In the genomic region with DNA sequence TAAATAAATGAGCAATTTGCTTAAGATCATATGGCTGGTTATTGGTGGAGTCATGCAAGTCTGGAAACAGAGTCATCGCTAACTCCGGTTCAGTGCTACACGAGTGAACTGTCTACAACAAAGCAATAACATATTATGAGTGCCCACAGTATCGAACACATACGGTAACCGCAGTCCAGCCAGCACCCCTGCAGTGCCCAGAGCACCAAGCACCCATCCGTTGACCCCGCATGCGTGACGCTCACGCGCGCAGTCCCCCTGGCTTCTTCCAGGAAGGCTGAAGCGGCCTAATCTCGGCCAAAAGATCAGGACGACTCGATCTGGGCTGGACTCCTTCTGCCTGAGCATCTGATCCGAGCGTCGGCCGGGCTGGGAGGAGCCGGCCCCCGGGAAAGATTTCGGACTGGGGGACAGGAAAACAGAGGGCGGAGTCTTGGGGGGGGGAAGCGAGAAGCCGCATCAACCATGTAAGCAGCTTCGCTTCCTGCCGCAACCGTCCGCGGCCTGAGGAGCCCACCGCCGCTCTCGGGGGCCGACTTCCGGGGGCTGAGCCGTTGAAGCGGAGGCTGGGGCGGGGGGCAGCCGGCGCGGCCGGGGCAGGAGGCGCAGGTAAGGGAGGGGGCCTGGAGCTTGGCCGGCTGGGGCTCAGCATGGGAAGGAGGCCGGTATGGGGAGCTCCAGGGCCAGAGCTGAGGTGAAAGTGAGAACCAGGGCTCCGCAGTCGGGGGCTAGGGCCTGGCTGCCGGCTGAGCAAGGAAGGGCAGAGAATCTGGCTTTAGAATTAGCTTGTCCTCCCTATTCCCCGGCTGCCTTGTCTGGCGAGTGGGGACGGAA, we compare ENCODE assay signal across 8 cellular contexts. TPM values are rescaled to one million over a fixed set of nuclear protein-coding genes. Genes with fewer than 3 reads are reported as not detected.
DNase-seq lines count a peak whose midpoint lies in the region; ATAC-seq, FAIRE-seq and TF ChIP-seq lines count a peak whose summit lies in the region.

PIKFYVE (plus strand) TSS at position 449 of the 834 bp plus-strand sequence. CDS start 5,265 bp downstream, outside the sequence.

- H3K36me3 Mint-ChIP-seq in T-cell, result peaks cover 4% of the 10 kb centered on the region

- no peaks in the 10 kb centered on the region for H3K27me3 Mint-ChIP-seq in T-cell

- H3K36me3 ChIP-seq in cardiac muscle cell (no peaks in the 10 kb centered on the region), parathyroid adenoma (ENCODE audit: control insufficient read depth, insufficient read depth, low read length) (no peaks in the 10 kb centered on the region), tibial nerve (no peaks in the 10 kb centered on the region)

- H3K9ac ChIP-seq in parathyroid adenoma, result peak within 1 kb of the TSS; percentile 90

- TF ChIP-seq POLR2A in GM12891 (IDR thresholded peaks at IDR 0.05; ENCODE audit: low read depth, low read length), result peak; percentile 72
- TF ChIP-seq POLR2A in tibial nerve (IDR thresholded peaks at IDR 0.05), result peak; percentile 81 to 83

- H3K27ac Mint-ChIP-seq in T-cell, result peak within 1 kb of the TSS; percentile 93 to 97

- H3K27me3 ChIP-seq in cardiac muscle cell (no peaks in the 10 kb centered on the region), parathyroid adenoma (ENCODE audit: control insufficient read depth, insufficient read depth, low read length) (no peaks in the 10 kb centered on the region), tibial nerve (no peaks in the 10 kb centered on the region)

- peaks cover 27% of the 10 kb centered on the region for H3K79me2 ChIP-seq in parathyroid adenoma

- peak within 1 kb of the TSS; percentile 82 for H3K4me2 ChIP-seq in parathyroid adenoma (ENCODE audit: low read length)

- DNase-seq in GM12891 (ENCODE audit: insufficient read length, low spot score), result peak; percentile 82
- DNase-seq in NCI-H1436 treated with DMSO at 0.1 percent for 48 hours (lab: John Stamatoyannopoulos, UW), result peak; percentile 81
- peak; percentile 71 to 88 (median 82) for DNase-seq in T-cell
- peak; percentile 99 for DNase-seq in cardiac muscle cell (ENCODE audit: low read depth in 1 of 2, low spot score in 1 of 2)
- peak; percentile 89 to 94 for DNase-seq in tibial nerve (ENCODE audit: low spot score in 2 of 2)

- no peak for TF ChIP-seq CTCF in cardiac muscle cell (IDR thresholded peaks at IDR 0.05; ENCODE audit: low read depth, low read length)
- TF ChIP-seq CTCF in parathyroid adenoma (IDR thresholded peaks at IDR 0.05), result peak; percentile 4
- peak in 2 of 5 experiments; percentile 21 to 65 for TF ChIP-seq CTCF in tibial nerve (IDR thresholded peaks at IDR 0.05)

- peak; percentile 98 for FAIRE-seq in GM12891 (lab: Jason Lieb, UNC)

- H3K4me3 ChIP-seq in cardiac muscle cell (peak within 1 kb of the TSS; percentile 71), parathyroid adenoma (ENCODE audit: low read depth, low read length) (peak within 1 kb of the TSS; percentile 80), tibial nerve (peak within 1 kb of the TSS; percentile 64 to 96 (median 86))

- H3K4me3 Mint-ChIP-seq in T-cell, result peak within 1 kb of the TSS; percentile 92 to 95 (median 94)

- WGBS in adipose tissue, 3 donors, result 0 to 1% (median 1%) methylated on average over 52 to 53 of the region's 53 CpGs
- WGBS in tibial nerve, 2 donors, result 1% methylated on average over 44 to 46 of the region's 53 CpGs

- H3K27ac ChIP-seq in adipose tissue (ENCODE audit: low read depth, low read length), result peak within 1 kb of the TSS; percentile 33
- H3K27ac ChIP-seq in cardiac muscle cell, result peak within 1 kb of the TSS; percentile 92
- H3K27ac ChIP-seq in parathyroid adenoma, result peak within 1 kb of the TSS; percentile 82
- peak within 1 kb of the TSS; percentile 77 to 96 (median 95) for H3K27ac ChIP-seq in tibial nerve

- no peaks in the 10 kb centered on the region for H3K9me3 Mint-ChIP-seq in T-cell

- TF ChIP-seq EP300 in tibial nerve (IDR thresholded peaks at IDR 0.05), result peak; percentile 90 to 94

- peak; percentile 87 for ATAC-seq in HG02840 (IDR thresholded peaks at IDR 0.05; ENCODE audit: low FRiP score, unreplicated experiment)
- ATAC-seq in T-cell (replicated peaks in 1 of 4), result peak; percentile 87 to 88 (median 88)

- no peaks in the 10 kb centered on the region for H3K9me3 ChIP-seq in cardiac muscle cell (ENCODE audit: low read depth)
- H3K9me3 ChIP-seq in parathyroid adenoma (ENCODE audit: control insufficient read depth, low read length), result no peaks in the 10 kb centered on the region
- no peaks in the 10 kb centered on the region for H3K9me3 ChIP-seq in tibial nerve

- peaks cover 46 to 58% (median 56%) of the 10 kb centered on the region in 3 donors for H3K4me1 Mint-ChIP-seq in T-cell

- POLR2A ChIA-PET in T-cell (lab: Charles Lee), result interaction anchor here in 1 of 2 donors (1.2 kb wide), 1 partner anchor 11 kb away, joined by 6 read pairs; the partner anchor contains the start of gene IDH1

- peak within 1 kb of the TSS; percentile 92 for H2AFZ ChIP-seq in parathyroid adenoma

- CTCF ChIA-PET in T-cell (lab: Charles Lee), result interaction anchor here in 1 of 2 donors (0.6 to 6.7 kb wide), 4 partner anchors 8 to 98 kb away, joined by 3 to 53 read pairs (median 4); partner anchors contain the start of gene IDH1

- H3K4me1 ChIP-seq in cardiac muscle cell (ENCODE audit: low read depth) (peaks cover 8% of the 10 kb centered on the region), parathyroid adenoma (peaks cover 6% of the 10 kb centered on the region), tibial nerve (peaks cover 0 to 37% (median 23%) of the 10 kb centered on the region in 4 donors)

TF ChIP-seq in GM12891, 5 proteins besides CTCF, POLR2A, EP300 and RAD21:
- TF ChIP-seq SPI1 (IDR thresholded peaks at IDR 0.05; ENCODE audit: low read depth, low read length) (peak; percentile 78), PAX5 (IDR thresholded peaks at IDR 0.05; ENCODE audit: insufficient read depth, low read length, severe bottlenecking) (peak; percentile 79), POU2F2 (IDR thresholded peaks at IDR 0.05; ENCODE audit: low read depth, low read length) (0 out of 2 replicates have a peak, but pooled peaks have one; percentile 34), POLR2AphosphoS5 (IDR thresholded peaks at IDR 0.05; ENCODE audit: low read depth, low read length) (peak; percentile 70; the same call in 1 of the 2 replicates), TAF1 (IDR thresholded peaks at IDR 0.05; ENCODE audit: low read depth, low read length) (no peak)

RNA-seq across cellular contexts. Expression of gene PIKFYVE, which starts in this region (rescaled TPM):
- 7.8 TPM for polyA plus RNA-seq in GM12891 (2012; ENCODE audit: low read depth, missing spikeins)
- total RNA-seq in T-cell (10 to 100 TPM; 35.3 to 42.6 (median 38.6) TPM), cardiac muscle cell (15.3 and 24.3 TPM in 2 replicates), tibial nerve (10 to 100 TPM; 35.3 to 48.0 (median 39.9) TPM)
- polyA plus RNA-seq in adipose tissue (1 to 10 TPM; 6.9 to 7.4 (median 7.2) TPM), cardiac muscle cell (7.3 and 7.5 TPM in 2 replicates)

Comparison
In these comparisons a context has a peak if more than half of its experiments do, and no peak if none do; other contexts are left out.
1. Peak in every context shown above with its lines: DNase-seq, ATAC-seq, H3K4me3 ChIP-seq and H3K27ac ChIP-seq.
2. H3K27ac ChIP-seq: peak in every context shown above with its lines; median percentile 95 in tibial nerve; 92 in cardiac muscle cell; 82 in parathyroid adenoma; 33 in adipose tissue.